In genomic region chr9:38372685-38373619, GRCh38 we compare ENCODE assay signal across 17 cellular contexts. TPM values are rescaled to one million over a fixed set of nuclear protein-coding genes. Genes with fewer than 3 reads are reported as not detected.
DNase-seq lines count a peak whose midpoint lies in the region; ATAC-seq and TF ChIP-seq lines count a peak whose summit lies in the region.
"Had no signal": no experiment of that assay in that cellular context is flagged by ENCODE, and none has a peak within 500 bp of the region (broad histone marks: within the 10 kb centered on the region; RNA-seq: fewer than 3 reads in every experiment).

No MANE protein-coding gene starts in this region.

- POLR2A ChIA-PET in SK-N-SH (lab: Yijun Ruan, JAX), result interaction anchor here (0.7 to 1.5 kb wide), 6 partner anchors 28 to 460 kb away, joined by 3 to 4 read pairs (median 3); no protein-coding TSS in a partner anchor

- DNase-seq in cardiac septum (ENCODE audit: low spot score) (peak; percentile 33), right atrium auricular region (ENCODE audit: low spot score) (no peak), SK-N-SH (peak; percentile 86), mesenteric fat pad (ENCODE audit: low spot score) (peak; percentile 41), NOMO-1 (lab: John Stamatoyannopoulos, UW; ENCODE audit: unreplicated experiment in 2 of 2) (no peak)
- DNase-seq: CD4-positive, CD25-positive, alpha-beta regulatory T cell; DMS79; NCI-H1092; NCI-H1436; NCI-H2029 treated with DMSO at 0.1 percent for 48 hours; NCI-H226; NCI-H524; NK-92 treated with Interleukin-12 subunit alpha and Interleukin-12 subunit beta, amount 100 ng/mL, for 24 hours; SIG-M5 had no signal

- no peaks in the 10 kb centered on the region for H3F3A ChIP-seq in SK-N-SH (replicated peaks; ENCODE audit: insufficient read depth)

- no peaks in the 10 kb centered on the region for H3K9me2 ChIP-seq in SK-N-SH

- peak in 1 of 2 experiments; percentile 82; a peak in 2 of 4 replicates for TF ChIP-seq EP300 in SK-N-SH (IDR thresholded peaks at IDR 0.05; ENCODE audit: borderline replicate concordance in 1 of 2, low read depth in 1 of 2, low read length in 1 of 2)

- H3K79me2 ChIP-seq in SK-N-SH (ENCODE audit: insufficient read depth), result no peaks in the 10 kb centered on the region

- no peaks in the 10 kb centered on the region for H3K27me3 ChIP-seq in right atrium auricular region
- peaks cover 14% of the 10 kb centered on the region; the same call in 1 of the 2 replicates for H3K27me3 ChIP-seq in SK-N-SH (ENCODE audit: insufficient read depth)

- WGBS in SK-N-SH (ENCODE audit: low lambda C conversion rate), result 35% methylated on average over 11 of the region's 11 CpGs

- ATAC-seq in GM21576 (IDR thresholded peaks at IDR 0.05; ENCODE audit: unreplicated experiment) (no peak), HG03097 (IDR thresholded peaks at IDR 0.05; ENCODE audit: low FRiP score, unreplicated experiment) (no peak)
- ATAC-seq: Panc1 had no signal

- CTCF ChIA-PET in SK-N-SH (lab: Yijun Ruan, JAX), result interaction anchor here (0.7 to 5.3 kb wide), 14 partner anchors 9 to 459 kb away, joined by 3 to 47 read pairs (median 6); partner anchors contain the start of gene ALDH1B1

- TF ChIP-seq RAD21 in SK-N-SH (IDR thresholded peaks at IDR 0.05; ENCODE audit: low read length), result no peak; the same call in 1 of the 2 replicates

- H3K4me2 ChIP-seq in SK-N-SH, result no peak overlapping the region

- no peaks in the 10 kb centered on the region for H3K36me3 ChIP-seq in right atrium auricular region
- H3K36me3 ChIP-seq in SK-N-SH (replicated peaks in 1 of 2; ENCODE audit: control insufficient read depth in 1 of 2, insufficient read depth in 2 of 2, low read length in 1 of 2), result no peaks in the 10 kb centered on the region

- intact Hi-C loops in cardiac septum (cut with DNase I), result no loop called here

- no peak overlapping the region for H3K9ac ChIP-seq in SK-N-SH

- H3K27ac ChIP-seq in right atrium auricular region, result no peak overlapping the region
- peak overlapping the region in 1 of 2 experiments; percentile 97; a peak in 2 of 4 replicates for H3K27ac ChIP-seq in SK-N-SH (ENCODE audit: low read depth in 2 of 2, low read length in 1 of 2)

- no peaks in the 10 kb centered on the region for H3K4me1 ChIP-seq in right atrium auricular region
- peaks cover 0 to 31% of the 10 kb centered on the region in 2 experiments; a peak in 2 of 4 replicates for H3K4me1 ChIP-seq in SK-N-SH (ENCODE audit: control insufficient read depth in 1 of 2, insufficient read depth in 2 of 2, low read depth in 1 of 2, low read length in 1 of 2)

- H3K9me3 ChIP-seq in right atrium auricular region (no peaks in the 10 kb centered on the region), SK-N-SH (no peaks in the 10 kb centered on the region)

- TF ChIP-seq CTCF in right atrium auricular region (IDR thresholded peaks at IDR 0.05), result no peak
- no peak for TF ChIP-seq CTCF in SK-N-SH (IDR thresholded peaks at IDR 0.05)

- H3K4me3 ChIP-seq in right atrium auricular region, result no peak overlapping the region
- H3K4me3 ChIP-seq in SK-N-SH (ENCODE audit: low read depth in 2 of 2, low read length in 1 of 2), result no peak overlapping the region; a peak in 1 of 4 replicates

- H2AFZ ChIP-seq in SK-N-SH (ENCODE audit: low read depth), result no peak overlapping the region

- no peaks in the 10 kb centered on the region for H4K20me1 ChIP-seq in SK-N-SH (ENCODE audit: insufficient read depth)

TF ChIP-seq in SK-N-SH, 30 proteins besides CTCF, POLR2A, EP300 and RAD21:
- TF ChIP-seq JUND (IDR thresholded peaks at IDR 0.05) (no peak), MXI1 (IDR thresholded peaks at IDR 0.05; ENCODE audit: low read depth, low read length) (peak; percentile 16; the same call in 1 of the 2 replicates), TCF12 (IDR thresholded peaks at IDR 0.05) (no peak), FOSL2 (IDR thresholded peaks at IDR 0.05; ENCODE audit: borderline replicate concordance, low read depth) (no peak), ELF1 (IDR thresholded peaks at IDR 0.05) (no peak), TAF1 (IDR thresholded peaks at IDR 0.05; ENCODE audit: borderline replicate concordance, low read depth, low read length) (no peak), REST (IDR thresholded peaks at IDR 0.05; ENCODE audit: low read depth, low read length) (no peak), SMC3 (IDR thresholded peaks at IDR 0.05; ENCODE audit: low read depth, low read length) (no peak), RFX5 (IDR thresholded peaks at IDR 0.05; ENCODE audit: low read length) (no peak), YY1 (IDR thresholded peaks at IDR 0.05; ENCODE audit: low read depth) (no peak), GATA2 (CRISPR knock-in tag; IDR thresholded peaks at IDR 0.05) (peak; percentile 86), RCOR1 (IDR thresholded peaks at IDR 0.05; ENCODE audit: low read length) (peak; percentile 74), EZH2phosphoT487 (IDR thresholded peaks at IDR 0.05; ENCODE audit: borderline replicate concordance, low read depth) (no peak), MEF2A (IDR thresholded peaks at IDR 0.05; ENCODE audit: borderline replicate concordance, low read depth) (no peak), PBX3 (IDR thresholded peaks at IDR 0.05) (0 out of 2 replicates have a peak, but pooled peaks have one; percentile 3), CHD2 (IDR thresholded peaks at IDR 0.05; ENCODE audit: low read length, partially characterized antibody) (peak; percentile 63)
- TF ChIP-seq, protein P1, sequence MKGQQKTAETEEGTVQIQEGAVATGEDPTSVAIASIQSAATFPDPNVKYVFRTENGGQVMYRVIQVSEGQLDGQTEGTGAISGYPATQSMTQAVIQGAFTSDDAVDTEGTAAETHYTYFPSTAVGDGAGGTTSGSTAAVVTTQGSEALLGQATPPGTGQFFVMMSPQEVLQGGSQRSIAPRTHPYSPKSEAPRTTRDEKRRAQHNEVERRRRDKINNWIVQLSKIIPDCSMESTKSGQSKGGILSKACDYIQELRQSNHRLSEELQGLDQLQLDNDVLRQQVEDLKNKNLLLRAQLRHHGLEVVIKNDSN (IDR thresholded peaks at IDR 0.05; ENCODE audit: borderline replicate concordance, low read depth), result no peak

RNA-seq across cellular contexts. Expression of gene ALDH1B1, which starts 19.6 kb away (rescaled TPM):
- total RNA-seq in cardiac septum (21.0 TPM), right atrium auricular region (10 to 100 TPM; 13.7 to 32.0 TPM), mesenteric fat pad (26.3 TPM)
- 16.5 and 18.4 TPM in 2 replicates for polyA plus RNA-seq in SK-N-SH (2012; rRNA removed)
- 13.5 and 17.5 TPM in 2 replicates for polyA plus RNA-seq in SK-N-SH (2012; cell fraction: cytosol; rRNA removed)
- polyA plus RNA-seq in SK-N-SH (2012; cell fraction: nucleus; rRNA removed), result 5.5 and 8.1 TPM in 2 replicates

RNA-seq across cellular contexts. Expression of gene IGFBPL1, which starts 51.3 kb away (rescaled TPM):
- 0.30 TPM for total RNA-seq in cardiac septum
- 1 to 10 TPM; 1.3 to 2.8 TPM for total RNA-seq in right atrium auricular region
- 0.41 and 1.5 TPM in 2 replicates for polyA plus RNA-seq in SK-N-SH (2012; rRNA removed)
- 0.63 and 1.5 TPM in 2 replicates for polyA plus RNA-seq in SK-N-SH (2012; cell fraction: cytosol; rRNA removed)
- 0.07 and 0.19 TPM in 2 replicates for polyA plus RNA-seq in SK-N-SH (2012; cell fraction: nucleus; rRNA removed)
- total RNA-seq in mesenteric fat pad, result not detected
- total RNA-seq: CD4-positive, CD25-positive, alpha-beta regulatory T cell had no signal
- polyA plus RNA-seq: CD4-positive, CD25-positive, alpha-beta regulatory T cell had no signal

Comparison
In these comparisons a context has a peak if more than half of its experiments do, and no peak if none do; other contexts are left out.
1. DNase-seq: peak in cardiac septum (single experiment), SK-N-SH (single experiment) and mesenteric fat pad (single experiment); none in right atrium auricular region (single experiment) and NOMO-1 (0 of 2).